Comparison of ENCODE assay signal across 12 cellular contexts in the genomic region with DNA sequence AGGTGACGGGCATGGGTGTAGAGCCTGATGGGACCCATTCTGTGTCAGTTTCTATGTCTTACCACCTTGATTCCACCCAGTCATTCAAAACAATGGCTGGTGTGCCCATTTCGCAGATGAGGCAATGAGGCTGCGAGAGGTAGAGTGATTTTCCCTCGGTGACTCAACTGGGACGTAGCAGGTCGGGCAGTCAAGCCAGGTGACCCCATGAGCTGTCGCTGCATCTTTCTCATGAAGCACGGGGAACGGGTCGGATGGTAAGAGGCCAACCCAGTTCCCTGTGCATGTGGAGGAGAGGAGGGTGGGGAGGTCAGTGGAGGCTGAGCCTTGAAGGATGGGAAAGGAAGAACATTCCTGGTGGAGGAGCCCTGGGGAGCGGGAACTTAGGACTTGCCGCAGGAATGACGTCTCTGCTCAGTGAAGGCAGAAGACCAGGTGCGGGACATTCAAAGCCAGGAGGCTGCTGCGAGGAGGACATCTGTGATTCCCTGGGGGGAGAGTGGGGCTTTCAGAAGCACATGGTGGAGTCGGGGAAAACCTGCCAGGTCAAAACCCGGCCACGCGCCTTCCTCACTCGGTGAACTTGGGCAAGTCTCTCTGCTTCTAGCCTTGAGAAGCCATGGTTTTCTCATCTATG. TPM values are rescaled to one million over a fixed set of nuclear protein-coding genes. Genes with fewer than 3 reads are reported as not detected.
A peak's percentile ranks its signal among the peaks of the same experiment; 100 is the strongest.
DNase-seq lines count a peak whose midpoint lies in the region; ATAC-seq and TF ChIP-seq lines count a peak whose summit lies in the region.
"Had no signal": no experiment of that assay in that cellular context is flagged by ENCODE, and none has a peak within 500 bp of the region (broad histone marks: within the 10 kb centered on the region; RNA-seq: fewer than 3 reads in every experiment).

No MANE protein-coding gene starts in this region.

- no peaks in the 10 kb centered on the region for H3K27me3 Mint-ChIP-seq in activated naive CD8-positive, alpha-beta T cell treated with anti-CD3 and anti-CD28 coated beads, Interleukin-2, amount 50 U/mL, for 24 hours

- H4K20me1 ChIP-seq in PC-9 (ENCODE audit: insufficient read depth) (no peaks in the 10 kb centered on the region), smooth muscle cell (ENCODE audit: low read depth) (no peaks in the 10 kb centered on the region)

- DNase-seq in GM12864 (ENCODE audit: low read depth) (no peak), SJCRH30 (peak; percentile 48 to 54), PC-9 (no peak), NCI-H2081 treated with DMSO at 0.1 percent for 48 hours (lab: John Stamatoyannopoulos, UW) (no peak), smooth muscle cell (lab: John Stamatoyannopoulos, UW; ENCODE audit: unreplicated experiment) (no peak)
- DNase-seq in activated naive CD8-positive, alpha-beta T cell treated with anti-CD3 and anti-CD28 coated beads, Interleukin-2, amount 50 U/mL, for 24 hours = peak; percentile 52
- DNase-seq: DMS79 treated with DMSO at 0.1 percent for 48 hours, hippocampal formation, NCI-H187 treated with DMSO at 0.1 percent for 48 hours had no signal

- H3K79me2 ChIP-seq in PC-9 (ENCODE audit: low read depth) (no peaks in the 10 kb centered on the region), smooth muscle cell (ENCODE audit: low read depth) (no peaks in the 10 kb centered on the region)

- H3K36me3 Mint-ChIP-seq in activated naive CD8-positive, alpha-beta T cell treated with anti-CD3 and anti-CD28 coated beads, Interleukin-2, amount 50 U/mL, for 24 hours (ENCODE audit: low read depth) = peaks cover 55% of the 10 kb centered on the region

- H3K27me3 ChIP-seq in SJCRH30 = no peaks in the 10 kb centered on the region
- peaks cover 84% of the 10 kb centered on the region for H3K27me3 ChIP-seq in PC-9 (ENCODE audit: insufficient read depth, low read depth)
- H3K27me3 ChIP-seq in smooth muscle cell (ENCODE audit: low read depth) = no peaks in the 10 kb centered on the region

- H3K4me1 ChIP-seq in SJCRH30 (peaks cover 24% of the 10 kb centered on the region), PC-9 (replicated peaks; ENCODE audit: insufficient read depth) (no peaks in the 10 kb centered on the region), smooth muscle cell (ENCODE audit: low read depth) (no peaks in the 10 kb centered on the region)

- TF ChIP-seq CTCF in GM12864 (IDR thresholded peaks at IDR 0.05; ENCODE audit: low read depth, low read length, missing control alignments) (no peak), PC-9 (conservative IDR thresholded peaks at IDR 0.05) (no peak), smooth muscle cell (IDR thresholded peaks at IDR 0.05; ENCODE audit: borderline replicate concordance, insufficient read depth, poor library complexity, severe bottlenecking) (no peak)

- H3K9me3 ChIP-seq in SJCRH30 (replicated peaks) = no peaks in the 10 kb centered on the region
- no peaks in the 10 kb centered on the region for H3K9me3 ChIP-seq in PC-9 (ENCODE audit: insufficient read depth, low read depth)
- H3K9me3 ChIP-seq in smooth muscle cell (replicated peaks; ENCODE audit: low read depth) = no peaks in the 10 kb centered on the region

- H3K9me3 Mint-ChIP-seq in activated naive CD8-positive, alpha-beta T cell treated with anti-CD3 and anti-CD28 coated beads, Interleukin-2, amount 50 U/mL, for 24 hours = no peaks in the 10 kb centered on the region

- no peaks in the 10 kb centered on the region for H3K9me2 ChIP-seq in PC-9 (ENCODE audit: insufficient read depth)

- H3K4me3 Mint-ChIP-seq in activated naive CD8-positive, alpha-beta T cell treated with anti-CD3 and anti-CD28 coated beads, Interleukin-2, amount 50 U/mL, for 24 hours = peak overlapping the region; percentile 100

- intact Hi-C loops in PC-9 (cut with micrococcal nuclease; ENCODE audit: unreplicated experiment) = no loop called here

- WGBS in smooth muscle cell (ENCODE audit: low lambda C conversion rate) = 92% methylated on average over 20 of the region's 20 CpGs

- no peak overlapping the region for H3K4me2 ChIP-seq in PC-9
- no peak overlapping the region for H3K4me2 ChIP-seq in smooth muscle cell

- H3K36me3 ChIP-seq in SJCRH30 = no peaks in the 10 kb centered on the region
- H3K36me3 ChIP-seq in PC-9 (ENCODE audit: low read depth) = no peaks in the 10 kb centered on the region
- H3K36me3 ChIP-seq in smooth muscle cell (ENCODE audit: low read depth) = no peaks in the 10 kb centered on the region

- H3K27ac ChIP-seq in SJCRH30 (peak overlapping the region; percentile 67), skin epidermis (peak overlapping the region in 15 of 21 experiments; percentile 24 to 94 (median 62)), PC-9 (no peak overlapping the region), smooth muscle cell (ENCODE audit: low read depth) (no peak overlapping the region)

- peak overlapping the region; percentile 98 for H3K27ac Mint-ChIP-seq in activated naive CD8-positive, alpha-beta T cell treated with anti-CD3 and anti-CD28 coated beads, Interleukin-2, amount 50 U/mL, for 24 hours

- H3K4me1 Mint-ChIP-seq in activated naive CD8-positive, alpha-beta T cell treated with anti-CD3 and anti-CD28 coated beads, Interleukin-2, amount 50 U/mL, for 24 hours = peaks cover 66% of the 10 kb centered on the region

- H2AFZ ChIP-seq in PC-9 (no peak overlapping the region), smooth muscle cell (ENCODE audit: low read depth) (no peak overlapping the region)

- BruUV-seq in PC-9 (replicated peaks; lab: Mats Ljungman, UMichigan) = no TSS peak

- no peak overlapping the region for H3K9ac ChIP-seq in smooth muscle cell (ENCODE audit: low read depth)

- ATAC-seq in activated naive CD8-positive, alpha-beta T cell treated with anti-CD3 and anti-CD28 coated beads, Interleukin-2, amount 50 U/mL, for 24 hours = no peak
- ATAC-seq in GM21515 (IDR thresholded peaks at IDR 0.05; ENCODE audit: unreplicated experiment) = no peak

- CTCF ChIA-PET in PC-9 (lab: Charles Lee) = no interaction called here

- H3K4me3 ChIP-seq in GM12864 (ENCODE audit: low read depth, low read length) = peak overlapping the region; percentile 74
- peak overlapping the region; percentile 42 for H3K4me3 ChIP-seq in SJCRH30
- H3K4me3 ChIP-seq in skin epidermis = peak overlapping the region; percentile 23 to 42 (median 32)
- no peak overlapping the region for H3K4me3 ChIP-seq in PC-9
- no peak overlapping the region for H3K4me3 ChIP-seq in smooth muscle cell

- POLR2A ChIA-PET in PC-9 (lab: Charles Lee; ENCODE audit: unreplicated experiment) = no interaction called here

- H3F3A ChIP-seq in PC-9 (ENCODE audit: insufficient read depth, low read depth) (no peaks in the 10 kb centered on the region), smooth muscle cell (ENCODE audit: low read depth) (no peaks in the 10 kb centered on the region)

RNA-seq across cellular contexts. Expression of a gene that starts 1.1 kb away (rescaled TPM):
- total RNA-seq in SJCRH30 (2014; rRNA removed; shearing (Covaris generic)) = 3.8 and 4.6 TPM in 2 replicates
- total RNA-seq in PC-9 (2021) = 0.35 and 3.8 TPM in 2 replicates
- total RNA-seq in smooth muscle cell = not detected in 2 replicates
- polyA plus RNA-seq in smooth muscle cell = not detected in 2 replicates
- total RNA-seq: bronchial epithelial cell had no signal

Comparison
In these comparisons a context has a peak if more than half of its experiments do, and no peak if none do; other contexts are left out.
1. DNase-seq: peak in SJCRH30 (2 of 2) and activated naive CD8-positive, alpha-beta T cell treated with anti-CD3 and anti-CD28 coated beads, Interleukin-2, amount 50 U/mL, for 24 hours (single experiment); none in GM12864 (single experiment), PC-9 (0 of 2), NCI-H2081 treated with DMSO at 0.1 percent for 48 hours (single experiment) and smooth muscle cell (single experiment).
2. H3K4me3 ChIP-seq: peak in GM12864 (single experiment), SJCRH30 (single experiment) and skin epidermis (7 of 7); none in PC-9 (single experiment) and smooth muscle cell (single experiment).
3. H3K27ac ChIP-seq: peak in SJCRH30 (single experiment) and skin epidermis (15 of 21); none in PC-9 (single experiment) and smooth muscle cell (single experiment).